12 cellular contexts compared by ENCODE assay signal in genomic region chr7:98398567-98399372, GRCh38. TPM values are rescaled to one million over a fixed set of nuclear protein-coding genes. Genes with fewer than 3 reads are reported as not detected.
DNase-seq lines count a peak whose midpoint lies in the region; ATAC-seq and TF ChIP-seq lines count a peak whose summit lies in the region.
"Had no signal": no experiment of that assay in that cellular context is flagged by ENCODE, and none has a peak within 500 bp of the region (broad histone marks: within the 10 kb centered on the region; RNA-seq: fewer than 3 reads in every experiment).

No MANE protein-coding gene starts in this region.

- BruUV-seq in mammary epithelial cell (replicated peaks; lab: Mats Ljungman, UMichigan) = no TSS peak

- peaks cover 24% of the 10 kb centered on the region for H3K27me3 Mint-ChIP-seq in CD4-positive, alpha-beta T cell
- H3K27me3 Mint-ChIP-seq in activated CD4-positive, alpha-beta T cell treated with anti-CD3 and anti-CD28 coated beads, Interleukin-2, amount 10 ng/mL, durations not matched to agents 24 days and 14 days = peaks cover 16% of the 10 kb centered on the region

- H3K4me1 ChIP-seq in mammary epithelial cell (ENCODE audit: insufficient read depth, low read length) (peaks cover 14% of the 10 kb centered on the region), lower lobe of right lung (peaks cover 5% of the 10 kb centered on the region)

- dilution Hi-C loops in mammary epithelial cell (cut with HindIII; ENCODE audit: low sequenced_read_pairs) = no loop called here

- 0 out of 2 replicates have a peak, but pooled peaks have one; percentile 6 for TF ChIP-seq RAD21 in Ishikawa (IDR thresholded peaks at IDR 0.05; ENCODE audit: low read depth)

- H3K9me3 ChIP-seq in CD4-positive, alpha-beta T cell (ENCODE audit: control insufficient read depth, low read length) = no peaks in the 10 kb centered on the region
- H3K9me3 ChIP-seq in mammary epithelial cell (replicated peaks; ENCODE audit: insufficient read depth, low read length) (no peaks in the 10 kb centered on the region), lower lobe of right lung (no peaks in the 10 kb centered on the region)

- no peak overlapping the region for H3K27ac ChIP-seq in CD4-positive, alpha-beta T cell (ENCODE audit: low read depth, low read length)
- H3K27ac ChIP-seq in mammary epithelial cell (ENCODE audit: insufficient read depth, low read depth, low read length) (peak overlapping the region; percentile 95), lower lobe of right lung (no peak overlapping the region)
- H3K27ac ChIP-seq: SK-N-MC had no signal

- H3K36me3 ChIP-seq in mammary epithelial cell (ENCODE audit: insufficient read depth, low read length) (no peaks in the 10 kb centered on the region), lower lobe of right lung (no peaks in the 10 kb centered on the region)

- peak overlapping the region; percentile 80 to 96 (median 88) for H3K4me3 ChIP-seq in mammary epithelial cell (replicated peaks in 1 of 3; ENCODE audit: insufficient read depth in 1 of 3, low read depth in 2 of 3, low read length in 3 of 3)
- H3K4me3 ChIP-seq in lower lobe of right lung = peak overlapping the region; percentile 48
- H3K4me3 ChIP-seq: SK-N-MC had no signal

- POLR2A ChIA-PET in CD4-positive, alpha-beta T cell (lab: Charles Lee) = no interaction called here

- H3K27me3 ChIP-seq in CD4-positive, alpha-beta T cell (ENCODE audit: control insufficient read depth, insufficient read depth, low read length) = no peaks in the 10 kb centered on the region
- no peaks in the 10 kb centered on the region for H3K27me3 ChIP-seq in mammary epithelial cell (ENCODE audit: insufficient read depth, low read length)
- peaks cover 13% of the 10 kb centered on the region for H3K27me3 ChIP-seq in lower lobe of right lung (ENCODE audit: low read depth)

- ATAC-seq in CD4-positive, alpha-beta T cell (ENCODE audit: poor library complexity) = no peak
- ATAC-seq in lower lobe of right lung = no peak
- ATAC-seq in GM21786 (IDR thresholded peaks at IDR 0.05; ENCODE audit: unreplicated experiment) = no peak
- ATAC-seq: left lobe of liver had no signal

- no peak overlapping the region for H2AFZ ChIP-seq in mammary epithelial cell (ENCODE audit: low read depth, low read length)

- H3K4me3 Mint-ChIP-seq in CD4-positive, alpha-beta T cell = peak overlapping the region; percentile 31
- H3K4me3 Mint-ChIP-seq in activated CD4-positive, alpha-beta T cell treated with anti-CD3 and anti-CD28 coated beads, Interleukin-2, amount 10 ng/mL, durations not matched to agents 24 days and 14 days = no peak overlapping the region
- H3K4me3 Mint-ChIP-seq: dendritic cell treated with granulocyte-macrophage colony-stimulating factor and Interleukin-4, amounts not matched to agents 40 ng/mL and 50 ng/mL, for 4 days had no signal

- H3K9me3 Mint-ChIP-seq in CD4-positive, alpha-beta T cell = no peaks in the 10 kb centered on the region
- no peaks in the 10 kb centered on the region for H3K9me3 Mint-ChIP-seq in activated CD4-positive, alpha-beta T cell treated with anti-CD3 and anti-CD28 coated beads, Interleukin-2, amount 10 ng/mL, durations not matched to agents 24 days and 14 days
- H3K9me3 Mint-ChIP-seq: dendritic cell treated with granulocyte-macrophage colony-stimulating factor and Interleukin-4, amounts not matched to agents 40 ng/mL and 50 ng/mL, for 4 days had no signal

- no peak for DNase-seq in CD4-positive, alpha-beta T cell
- DNase-seq in mammary epithelial cell (no peak), lower lobe of right lung (no peak), amniotic stem cell (lab: John Stamatoyannopoulos, UW) (no peak)
- no peak for DNase-seq in activated CD4-positive, alpha-beta T cell treated with anti-CD3 and anti-CD28 coated beads for 4 hours
- no peak for DNase-seq in activated CD4-positive, alpha-beta T cell treated with anti-CD3 and anti-CD28 coated beads, Interleukin-2, amount 10 ng/mL, durations not matched to agents 24 days and 14 days
- DNase-seq: substantia nigra had no signal

- peaks cover 7% of the 10 kb centered on the region for H3K4me1 Mint-ChIP-seq in CD4-positive, alpha-beta T cell (ENCODE audit: low read depth)
- no peaks in the 10 kb centered on the region for H3K4me1 Mint-ChIP-seq in activated CD4-positive, alpha-beta T cell treated with anti-CD3 and anti-CD28 coated beads, Interleukin-2, amount 10 ng/mL, durations not matched to agents 24 days and 14 days

- H4K20me1 ChIP-seq in mammary epithelial cell (ENCODE audit: insufficient read depth, low read length) = no peaks in the 10 kb centered on the region

- TF ChIP-seq CTCF in CD4-positive, alpha-beta T cell (IDR thresholded peaks at IDR 0.05) = no peak
- TF ChIP-seq CTCF in mammary epithelial cell (conservative IDR thresholded peaks at IDR 0.05 in 1 of 2, IDR thresholded peaks at IDR 0.05 in 1 of 2; ENCODE audit: extremely low read depth in 1 of 2, insufficient read depth in 1 of 2, low read depth in 1 of 2, low read length in 2 of 2) (no peak), lower lobe of right lung (IDR thresholded peaks at IDR 0.05) (no peak)

- CTCF ChIA-PET in CD4-positive, alpha-beta T cell (lab: Charles Lee) = no interaction called here
- CTCF ChIA-PET in mammary epithelial cell (lab: Charles Lee; ENCODE audit: low non-redundant PET) = no interaction called here

- TF ChIP-seq EP300 in Ishikawa (IDR thresholded peaks at IDR 0.05; ENCODE audit: borderline replicate concordance) = no peak

- H3K9ac ChIP-seq in mammary epithelial cell (ENCODE audit: insufficient read depth, low read length) = peak overlapping the region; percentile 95

- peaks cover 62% of the 10 kb centered on the region for H3K79me2 ChIP-seq in mammary epithelial cell (ENCODE audit: insufficient read depth, low read length)

- intact Hi-C loops in CD4-positive, alpha-beta T cell (cut with DNase I, micrococcal nuclease) = no loop called here
- intact Hi-C loops in mammary epithelial cell (cut with micrococcal nuclease) (loop anchor here (1.0 kb wide), 1 partner anchor 44 kb away; no protein-coding TSS in a partner anchor), lower lobe of right lung (cut with DNase I) (no loop called here)
- intact Hi-C loops in activated CD4-positive, alpha-beta T cell treated with anti-CD3 and anti-CD28 coated beads, Interleukin-2, amount 10 ng/mL, durations not matched to agents 24 days and 14 days (cut with micrococcal nuclease) = no loop called here

- H3K27ac Mint-ChIP-seq in CD4-positive, alpha-beta T cell = no peak overlapping the region
- H3K27ac Mint-ChIP-seq in activated CD4-positive, alpha-beta T cell treated with anti-CD3 and anti-CD28 coated beads, Interleukin-2, amount 10 ng/mL, durations not matched to agents 24 days and 14 days = no peak overlapping the region
- H3K27ac Mint-ChIP-seq: dendritic cell treated with granulocyte-macrophage colony-stimulating factor and Interleukin-4, amounts not matched to agents 40 ng/mL and 50 ng/mL, for 4 days had no signal

- H3K36me3 Mint-ChIP-seq in CD4-positive, alpha-beta T cell (ENCODE audit: low read depth) = no peaks in the 10 kb centered on the region
- H3K36me3 Mint-ChIP-seq in activated CD4-positive, alpha-beta T cell treated with anti-CD3 and anti-CD28 coated beads, Interleukin-2, amount 10 ng/mL, durations not matched to agents 24 days and 14 days (ENCODE audit: low read depth) = no peaks in the 10 kb centered on the region

- in situ Hi-C loops in mammary epithelial cell (cut with MboI; ENCODE audit: low sequenced_read_pairs in 2 of 2) = no loop called here

- H3K4me2 ChIP-seq in mammary epithelial cell (ENCODE audit: insufficient read depth, low read depth, low read length) = peak overlapping the region; percentile 76

- WGBS in mammary epithelial cell (ENCODE audit: low coverage, missing lambda C conversion rate) = 41% methylated on average over 20 of the region's 20 CpGs

TF ChIP-seq in Ishikawa, 13 proteins besides CTCF, POLR2A, EP300 and RAD21 (continues in another document):
- TF ChIP-seq MAX (IDR thresholded peaks at IDR 0.05) (peak; percentile 47; the same call in 1 of the 2 replicates), CREB1 (IDR thresholded peaks at IDR 0.05; ENCODE audit: low read depth) (peak; percentile 55), YY1 (IDR thresholded peaks at IDR 0.05; ENCODE audit: low read depth) (no peak), CEBPB (IDR thresholded peaks at IDR 0.05) (0 out of 2 replicates have a peak, but pooled peaks have one; percentile 8), TEAD4 (IDR thresholded peaks at IDR 0.05) (no peak), USF1 (IDR thresholded peaks at IDR 0.05) (peak; percentile 49; the same call in 1 of the 2 replicates)

RNA-seq across cellular contexts. Expression of gene BAIAP2L1, which starts 2.1 kb away (rescaled TPM):
- under 1 TPM; 0.33 to 0.61 TPM for total RNA-seq in CD4-positive, alpha-beta T cell
- 10 to 100 TPM; 39.0 to 65.0 TPM for total RNA-seq in mammary epithelial cell
- polyA plus RNA-seq in mammary epithelial cell = 36.4 TPM
- 40.8 TPM for polyA minus RNA-seq in mammary epithelial cell
- 21.1 TPM for total RNA-seq in lower lobe of right lung
- total RNA-seq in activated CD4-positive, alpha-beta T cell treated with anti-CD3 and anti-CD28 coated beads, Interleukin-2, amount 10 ng/mL, durations not matched to agents 24 days and 14 days = 1.3 and 1.4 TPM in 2 replicates
